Comparison of ENCODE assay signal across 9 cellular contexts in genomic region chr1:66597500-66597899, GRCh38.
"Had no signal": no experiment of that assay in that cellular context is flagged by ENCODE, and none has a peak within 500 bp of the region (broad histone marks: within the 10 kb centered on the region; RNA-seq: fewer than 3 reads in every experiment).

No MANE protein-coding gene starts in this region.

- H3K9ac ChIP-seq: GM23248 had no signal

- H3K27ac ChIP-seq: GM23248, HL-60 had no signal

- DNase-seq: GM23248, GOT3, H9, HCEC 1CT, KG1 had no signal

- H3K4me1 Mint-ChIP-seq: H9 had no signal

- H3K4me3 Mint-ChIP-seq: H9 had no signal

- H3K27ac Mint-ChIP-seq: H9 had no signal

- H3K4me3 ChIP-seq: GM23248, K562 had no signal

- H2AFZ ChIP-seq: GM23248 had no signal

- FAIRE-seq: H54, HepG2, K562 had no signal
